Comparison of ENCODE assay signal across 16 cellular contexts in the genomic region with DNA sequence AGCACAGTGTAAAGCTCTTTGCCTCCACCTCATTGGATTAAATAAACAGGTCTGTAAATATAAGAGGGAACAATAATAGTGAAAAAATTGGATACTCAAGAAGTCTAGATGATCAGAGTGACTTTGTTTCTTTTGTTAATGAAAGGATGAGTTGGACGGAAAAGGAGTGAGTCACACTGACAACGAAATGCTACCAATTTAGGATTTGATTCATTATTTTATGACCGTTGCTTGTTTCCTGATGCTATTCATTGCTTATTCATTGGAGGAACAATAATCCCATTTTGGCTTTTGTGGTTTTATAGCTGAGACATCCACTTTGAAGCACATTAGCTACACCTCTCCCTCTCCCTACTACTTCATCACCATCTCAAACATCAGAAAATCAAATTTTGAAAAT.
DNase-seq lines count a peak whose midpoint lies in the region; ATAC-seq and TF ChIP-seq lines count a peak whose summit lies in the region.
"Had no signal": no experiment of that assay in that cellular context is flagged by ENCODE, and none has a peak within 500 bp of the region (broad histone marks: within the 10 kb centered on the region; RNA-seq: fewer than 3 reads in every experiment).

No MANE protein-coding gene starts in this region.

- H3K4me1 Mint-ChIP-seq in activated T-cell treated with anti-CD3 and anti-CD28 coated beads, Interleukin-2, amount 50 U/mL, for 72 hours (ENCODE audit: low read depth): peaks cover 4% of the 10 kb centered on the region
- H3K4me1 Mint-ChIP-seq: neural progenitor cell had no signal

- no peak overlapping the region for H3K4me3 Mint-ChIP-seq in activated T-cell treated with anti-CD3 and anti-CD28 coated beads, Interleukin-2, amount 50 U/mL, for 72 hours
- H3K4me3 Mint-ChIP-seq: neural progenitor cell had no signal

- H3K9me3 Mint-ChIP-seq in activated T-cell treated with anti-CD3 and anti-CD28 coated beads, Interleukin-2, amount 50 U/mL, for 72 hours: peaks cover 0 to 4% of the 10 kb centered on the region in 2 donors

- peaks cover 28% of the 10 kb centered on the region for H3K27me3 Mint-ChIP-seq in activated T-cell treated with anti-CD3 and anti-CD28 coated beads, Interleukin-2, amount 50 U/mL, for 72 hours (ENCODE audit: low read depth)

- ATAC-seq in activated T-cell treated with anti-CD3 and anti-CD28 coated beads, Interleukin-2, amount 50 U/mL, for 72 hours (replicated peaks in 1 of 2): no peak

- peak; percentile 83 for DNase-seq in ELR (ENCODE audit: low read depth)
- peak; percentile 40 for DNase-seq in NCI-H69 (lab: John Stamatoyannopoulos, UW)
- peak; percentile 26 for DNase-seq in choroid plexus epithelial cell (ENCODE audit: low read depth)
- DNase-seq in renal cortical epithelial cell (ENCODE audit: low read depth): peak; percentile 12
- no peak for DNase-seq in NAMALWA (ENCODE audit: low spot score)
- no peak for DNase-seq in GM10266 (ENCODE audit: extremely low spot score)
- DNase-seq in activated T-cell treated with anti-CD3 and anti-CD28 coated beads, Interleukin-2, amount 50 U/mL, for 72 hours: no peak
- DNase-seq: activated gamma-delta T cell; central memory CD4-positive, alpha-beta T cell; COR-L47; NCI-H146; SHP77; stomach had no signal

- no peaks in the 10 kb centered on the region for H3K36me3 Mint-ChIP-seq in activated T-cell treated with anti-CD3 and anti-CD28 coated beads, Interleukin-2, amount 50 U/mL, for 72 hours (ENCODE audit: insufficient read depth in 2 of 2)
- H3K36me3 Mint-ChIP-seq: neural progenitor cell had no signal

- no peak overlapping the region for H3K4me3 ChIP-seq in choroid plexus epithelial cell (ENCODE audit: low read depth, low read length)
- H3K4me3 ChIP-seq: lung, neural progenitor cell, skin epidermis, stomach had no signal

- no peak overlapping the region for H3K27ac Mint-ChIP-seq in activated T-cell treated with anti-CD3 and anti-CD28 coated beads, Interleukin-2, amount 50 U/mL, for 72 hours
- H3K27ac Mint-ChIP-seq: neural progenitor cell had no signal

- TF ChIP-seq CTCF in choroid plexus epithelial cell (conservative IDR thresholded peaks at IDR 0.05; ENCODE audit: low read depth, low read length): no peak
- no peak for TF ChIP-seq CTCF in GM10266 (IDR thresholded peaks at IDR 0.05; ENCODE audit: control insufficient read depth, insufficient read depth, low read depth, missing control alignments)

Comparison
In these comparisons a context has a peak if more than half of its experiments do, and no peak if none do; other contexts are left out.
1. DNase-seq: peak in ELR (single experiment), NCI-H69 (single experiment), choroid plexus epithelial cell (single experiment) and renal cortical epithelial cell (single experiment); none in NAMALWA (single experiment), GM10266 (single experiment) and activated T-cell treated with anti-CD3 and anti-CD28 coated beads, Interleukin-2, amount 50 U/mL, for 72 hours (0 of 2).